35 cellular contexts compared by ENCODE assay signal in the genomic region with DNA sequence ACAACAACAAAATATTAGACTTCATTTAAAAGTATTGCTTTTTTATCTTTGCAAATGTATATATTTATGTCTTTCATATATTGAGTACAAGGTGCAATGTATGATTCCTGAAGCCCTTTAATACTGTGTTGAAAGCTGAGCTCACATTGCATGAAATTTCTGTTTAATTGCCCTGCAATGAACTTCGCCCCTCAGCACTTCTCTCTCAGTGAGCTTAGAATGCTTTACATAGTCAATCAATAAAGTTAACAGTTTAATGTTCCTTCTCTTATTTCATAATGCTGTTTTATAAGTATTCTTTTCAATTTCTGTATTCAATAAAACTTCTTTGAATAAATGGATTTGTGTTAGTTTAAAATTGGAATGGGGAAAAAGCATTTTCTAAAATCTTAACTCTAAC.
"Had no signal": no experiment of that assay in that cellular context is flagged by ENCODE, and none has a peak within 500 bp of the region (broad histone marks: within the 10 kb centered on the region; RNA-seq: fewer than 3 reads in every experiment).

No MANE protein-coding gene starts in this region.

- H3K27me3 Mint-ChIP-seq: activated B cell treated with CpG ODN at 0.5 μM for 24 hours; activated CD4-positive, alpha-beta memory T cell treated with anti-CD3 and anti-CD28 coated beads for 36 hours; activated CD4-positive, alpha-beta T cell treated with anti-CD3 and anti-CD28 coated beads, Interleukin-2, amount 10 ng/mL, durations not matched to agents 24 days and 14 days; activated CD8-positive, alpha-beta T cell treated with anti-CD3 and anti-CD28 coated beads for 36 hours; activated naive CD8-positive, alpha-beta T cell treated with anti-CD3 and anti-CD28 coated beads for 36 hours; activated T-helper 17 cell treated with anti-CD3 and anti-CD28 coated beads, Interleukin-2, amount 50 U/mL, for 72 hours; T-cell had no signal

- H3K27ac Mint-ChIP-seq: activated B cell treated with CpG ODN at 0.5 μM for 24 hours; activated CD4-positive, alpha-beta memory T cell treated with anti-CD3 and anti-CD28 coated beads for 36 hours; activated CD4-positive, alpha-beta T cell treated with anti-CD3 and anti-CD28 coated beads, Interleukin-2, amount 10 ng/mL, durations not matched to agents 24 days and 14 days; activated CD8-positive, alpha-beta T cell treated with anti-CD3 and anti-CD28 coated beads for 36 hours; activated naive CD4-positive, alpha-beta T cell treated with anti-CD3 and anti-CD28 coated beads for 36 hours; activated naive CD4-positive, alpha-beta T cell treated with anti-CD3 and anti-CD28 coated beads, Interleukin-2, amount 50 U/mL, for 72 hours; activated naive CD8-positive, alpha-beta T cell treated with anti-CD3 and anti-CD28 coated beads for 36 hours; activated T-cell treated with anti-CD3 and anti-CD28 coated beads, Interleukin-2, amount 50 U/mL, for 72 hours; activated T-helper 1 cell treated with anti-CD3 and anti-CD28 coated beads, Interleukin-12 subunit alpha, Interleukin-12 subunit beta, Interleukin-2, Interleukin-4 antibody, amounts not matched to agents 30 ng/mL and 10 ng/mL and 1 ng/mL, durations not matched to agents 14 hours and 24 hours and 36 hours; activated T-helper 17 cell treated with anti-CD3 and anti-CD28 coated beads, Interleukin-2, amount 50 U/mL, for 72 hours; T-cell; T-helper 1 cell treated with Interleukin-12 subunit alpha and Interleukin-12 subunit beta and Interleukin-4 antibody, amounts not matched to agents 30 μg/mL and 1 μg/mL, for 36 hours; T-helper 2 cell treated with Interferon-gamma antibody and Interleukin-4, amounts not matched to agents 5 μg/mL and 100 μg/mL, for 36 hours had no signal

- H3K4me1 ChIP-seq: adrenal gland, body of pancreas, breast epithelium had no signal

- H3K4me3 ChIP-seq: adrenal gland, body of pancreas, breast epithelium had no signal

- H3K27me3 ChIP-seq: adrenal gland, body of pancreas, brain microvascular endothelial cell, breast epithelium had no signal

- H3K27ac ChIP-seq: adrenal gland, body of pancreas, brain microvascular endothelial cell, breast epithelium, VCaP had no signal

- DNase-seq: activated B cell treated with CpG ODN at 0.5 μM for 24 hours; activated CD4-positive, alpha-beta memory T cell treated with anti-CD3 and anti-CD28 coated beads for 36 hours; activated CD4-positive, alpha-beta T cell treated with anti-CD3 and anti-CD28 coated beads for 4 hours; activated CD4-positive, alpha-beta T cell treated with anti-CD3 and anti-CD28 coated beads, Interleukin-2, amount 10 ng/mL, durations not matched to agents 24 days and 14 days; activated CD4-positive, alpha-beta T cell treated with anti-CD3 and anti-CD28 coated beads, Interleukin-2, amount 50 U/mL, for 1 hour; activated CD4-positive, alpha-beta T cell treated with anti-CD3 and anti-CD28 coated beads, Interleukin-2, amount 50 U/mL, for 4 hours; activated CD4-positive, CD25-positive, alpha-beta regulatory T cell treated with anti-CD3 and anti-CD28 coated beads, Interleukin-2, amount 50 U/mL, for 72 hours; activated CD8-positive, alpha-beta memory T cell treated with anti-CD3 and anti-CD28 coated beads, Interleukin-2, amount 50 U/mL, for 4 hours; activated CD8-positive, alpha-beta T cell treated with anti-CD3 and anti-CD28 coated beads for 36 hours; activated effector memory CD4-positive, alpha-beta T cell treated with anti-CD3 and anti-CD28 coated beads, Interleukin-2, amount 50 U/mL, for 16 hours; activated gamma-delta T cell treated with Interleukin-2 at 50 U/mL for 16 hours; activated naive CD4-positive, alpha-beta T cell; activated naive CD4-positive, alpha-beta T cell treated with anti-CD3 and anti-CD28 coated beads for 36 hours; activated naive CD4-positive, alpha-beta T cell treated with anti-CD3 and anti-CD28 coated beads, Interleukin-2, amount 50 U/mL, for 16 hours; activated naive CD8-positive, alpha-beta T cell treated with anti-CD3 and anti-CD28 coated beads for 36 hours; activated T-cell treated with anti-CD3 and anti-CD28 coated beads for 4 hours; activated T-cell treated with anti-CD3 and anti-CD28 coated beads, Interleukin-2, amount 50 U/mL, for 1 hour; activated T-cell treated with anti-CD3 and anti-CD28 coated beads, Interleukin-2, amount 50 U/mL, for 4 hours; activated T-cell treated with anti-CD3 and anti-CD28 coated beads, Interleukin-2, amount 50 U/mL, for 72 hours; adrenal gland; amniotic stem cell; aorta; body of pancreas; brain microvascular endothelial cell; central memory CD4-positive, alpha-beta T cell; T-cell; T-helper 2 cell; T-helper 9 cell had no signal

- H3K4me1 Mint-ChIP-seq: activated B cell treated with CpG ODN at 0.5 μM for 24 hours; activated CD4-positive, alpha-beta T cell treated with anti-CD3 and anti-CD28 coated beads, Interleukin-2, amount 10 ng/mL, durations not matched to agents 24 days and 14 days; activated naive CD8-positive, alpha-beta T cell treated with anti-CD3 and anti-CD28 coated beads for 36 hours; activated T-helper 17 cell treated with anti-CD3 and anti-CD28 coated beads, Interleukin-2, amount 50 U/mL, for 72 hours; T-cell had no signal

- H3K9me3 Mint-ChIP-seq: activated CD4-positive, alpha-beta memory T cell treated with anti-CD3 and anti-CD28 coated beads for 36 hours; activated naive CD4-positive, alpha-beta T cell treated with anti-CD3 and anti-CD28 coated beads for 36 hours; activated T-helper 17 cell treated with anti-CD3 and anti-CD28 coated beads, Interleukin-2, amount 50 U/mL, for 72 hours had no signal

- H3K36me3 Mint-ChIP-seq: activated CD4-positive, alpha-beta memory T cell treated with anti-CD3 and anti-CD28 coated beads for 36 hours; activated naive CD4-positive, alpha-beta T cell treated with anti-CD3 and anti-CD28 coated beads, Interleukin-2, amount 50 U/mL, for 72 hours; activated naive CD8-positive, alpha-beta T cell treated with anti-CD3 and anti-CD28 coated beads for 36 hours; T-cell had no signal

- ATAC-seq: activated CD8-positive, alpha-beta T cell treated with anti-CD3 and anti-CD28 coated beads for 36 hours; activated naive CD4-positive, alpha-beta T cell treated with anti-CD3 and anti-CD28 coated beads, Interleukin-2, amount 50 U/mL, for 72 hours; activated T-cell treated with anti-CD3 and anti-CD28 coated beads, Interleukin-2, amount 50 U/mL, for 4 hours; activated T-cell treated with anti-CD3 and anti-CD28 coated beads, Interleukin-2, amount 50 U/mL, for 72 hours; activated T-helper 17 cell treated with anti-CD3 and anti-CD28 coated beads, Interleukin-2, amount 50 U/mL, for 72 hours; body of pancreas; T-cell had no signal

- H3K4me3 Mint-ChIP-seq: activated B cell treated with CpG ODN at 0.5 μM for 24 hours; activated CD4-positive, alpha-beta memory T cell treated with anti-CD3 and anti-CD28 coated beads for 36 hours; activated CD4-positive, alpha-beta T cell treated with anti-CD3 and anti-CD28 coated beads, Interleukin-2, amount 10 ng/mL, durations not matched to agents 24 days and 14 days; activated CD8-positive, alpha-beta T cell treated with anti-CD3 and anti-CD28 coated beads for 36 hours; activated naive CD4-positive, alpha-beta T cell treated with anti-CD3 and anti-CD28 coated beads for 36 hours; activated naive CD8-positive, alpha-beta T cell treated with anti-CD3 and anti-CD28 coated beads for 36 hours; activated T-cell treated with anti-CD3 and anti-CD28 coated beads, Interleukin-2, amount 50 U/mL, for 4 hours; activated T-cell treated with anti-CD3 and anti-CD28 coated beads, Interleukin-2, amount 50 U/mL, for 72 hours; activated T-helper 1 cell treated with anti-CD3 and anti-CD28 coated beads, Interleukin-12 subunit alpha, Interleukin-12 subunit beta, Interleukin-2, Interleukin-4 antibody, amounts not matched to agents 30 ng/mL and 10 ng/mL and 1 ng/mL, durations not matched to agents 14 hours and 24 hours and 36 hours; activated T-helper 17 cell treated with anti-CD3 and anti-CD28 coated beads, Interleukin-2, amount 50 U/mL, for 72 hours; T-cell; T-helper 1 cell treated with Interleukin-12 subunit alpha and Interleukin-12 subunit beta and Interleukin-4 antibody, amounts not matched to agents 30 μg/mL and 1 μg/mL, for 36 hours; T-helper 2 cell treated with Interferon-gamma antibody and Interleukin-4, amounts not matched to agents 5 μg/mL and 100 μg/mL, for 36 hours had no signal

- H3K36me3 ChIP-seq: adrenal gland, brain microvascular endothelial cell, breast epithelium had no signal

- H3K9me3 ChIP-seq: adrenal gland, body of pancreas, breast epithelium had no signal
